Comparison of ENCODE assay signal across 8 cellular contexts in the genomic region with DNA sequence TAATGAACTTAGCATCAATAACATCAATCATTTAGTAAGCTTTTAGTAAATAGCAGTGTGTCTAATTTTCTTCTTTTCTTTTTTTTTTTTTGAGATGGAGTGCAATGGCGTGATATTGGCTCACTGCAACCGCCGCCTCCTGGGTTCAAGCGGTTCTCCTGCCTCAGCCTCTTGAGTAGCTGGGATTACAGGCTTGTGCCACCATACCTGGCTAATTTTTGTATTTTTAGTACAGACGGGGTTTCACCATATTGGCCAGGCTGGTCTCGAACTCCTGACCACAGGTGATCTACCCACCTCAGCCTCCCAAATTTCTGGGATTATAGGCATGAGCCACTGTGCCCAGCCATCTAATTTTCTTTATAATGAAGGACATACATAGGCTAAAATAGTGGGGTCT. TPM values are rescaled to one million over a fixed set of nuclear protein-coding genes. Genes with fewer than 3 reads are reported as not detected.
"Had no signal": no experiment of that assay in that cellular context is flagged by ENCODE, and none has a peak within 500 bp of the region (broad histone marks: within the 10 kb centered on the region; RNA-seq: fewer than 3 reads in every experiment).

No MANE protein-coding gene starts in this region.

RNA-seq across cellular contexts. Expression of gene KLRK1, which starts 2.3 kb away (rescaled TPM):
- total RNA-seq: activated CD4-positive, alpha-beta T cell treated with anti-CD3 and anti-CD28 coated beads for 36 hours; cardiac muscle cell; NCI-H460; SJCRH30 had no signal
- polyA plus RNA-seq: SK-N-SH had no signal

RNA-seq across cellular contexts. Expression of gene KLRC4, which starts 22.1 kb away (rescaled TPM):
- total RNA-seq: activated CD4-positive, alpha-beta memory T cell treated with anti-CD3 and anti-CD28 coated beads, Interleukin-2, amount 10 ng/mL, durations not matched to agents 7 days and 5 days; activated CD4-positive, alpha-beta T cell treated with anti-CD3 and anti-CD28 coated beads for 36 hours; cardiac muscle cell; NCI-H460; Right ventricle myocardium superior; SJCRH30; T-helper 1 cell treated with Interleukin-12 subunit alpha and Interleukin-12 subunit beta and Interleukin-4 antibody, amounts not matched to agents 30 ng/mL and 1 ng/mL, for 36 hours had no signal
- polyA plus RNA-seq: cardiac muscle cell, SK-N-SH had no signal

RNA-seq across cellular contexts. Expression of gene KLRC3, which starts 32.9 kb away (rescaled TPM):
- total RNA-seq: activated CD4-positive, alpha-beta memory T cell treated with anti-CD3 and anti-CD28 coated beads, Interleukin-2, amount 10 ng/mL, durations not matched to agents 7 days and 5 days; activated CD4-positive, alpha-beta T cell treated with anti-CD3 and anti-CD28 coated beads for 36 hours; cardiac muscle cell; NCI-H460; Right ventricle myocardium superior; SJCRH30; T-helper 1 cell treated with Interleukin-12 subunit alpha and Interleukin-12 subunit beta and Interleukin-4 antibody, amounts not matched to agents 30 ng/mL and 1 ng/mL, for 36 hours had no signal
- polyA plus RNA-seq: SK-N-SH had no signal

RNA-seq across cellular contexts. Expression of gene KLRC2, which starts 48.3 kb away (rescaled TPM):
- total RNA-seq: activated CD4-positive, alpha-beta memory T cell treated with anti-CD3 and anti-CD28 coated beads, Interleukin-2, amount 10 ng/mL, durations not matched to agents 7 days and 5 days; activated CD4-positive, alpha-beta T cell treated with anti-CD3 and anti-CD28 coated beads for 36 hours; cardiac muscle cell; Right ventricle myocardium superior; SJCRH30; T-helper 1 cell treated with Interleukin-12 subunit alpha and Interleukin-12 subunit beta and Interleukin-4 antibody, amounts not matched to agents 30 ng/mL and 1 ng/mL, for 36 hours had no signal
- polyA plus RNA-seq: cardiac muscle cell, SK-N-SH had no signal
